25 cellular contexts compared by ENCODE assay signal in genomic region chr4:113272523-113272922, GRCh38.
"Had no signal": no experiment of that assay in that cellular context is flagged by ENCODE, and none has a peak within 500 bp of the region (broad histone marks: within the 10 kb centered on the region; RNA-seq: fewer than 3 reads in every experiment).

No MANE protein-coding gene starts in this region.

- FAIRE-seq: endothelial cell of umbilical vein, islet of Langerhans, pancreas, small intestine had no signal

- H3K36me3 ChIP-seq: esophagus squamous epithelium, lower lobe of right lung, neutrophil, pancreas, right lobe of liver, thyroid gland, vagina had no signal

- H3K27me3 ChIP-seq: esophagus squamous epithelium, heart right ventricle, neutrophil, pancreas, right lobe of liver, thyroid gland, vagina had no signal

- ATAC-seq: heart right ventricle; left ventricle myocardium superior; lower lobe of right lung; natural killer cell; pancreas; stimulated activated naive B cell treated with anti-CD40 and anti-IgM and Interleukin-4, amounts not matched to agents 10 μg/mL and 1 μg/mL and 100 μg/mL, for 72 hours had no signal

- H3K4me3 ChIP-seq: coronary artery, esophagus squamous epithelium, heart right ventricle, lower lobe of right lung, pancreas, right lobe of liver, thyroid gland, vagina had no signal

- DNase-seq: dermis blood vessel endothelial cell; effector memory CD4-positive, alpha-beta T cell; erythroblast; esophagus squamous epithelium; foreskin melanocyte; glutamatergic neuron; heart right ventricle; hippocampal formation; kidney glomerular epithelial cell; left ventricle myocardium superior; lower lobe of right lung; natural killer cell; pancreas; right lobe of liver; small intestine; stimulated activated CD4-positive, alpha-beta T cell treated with anti-CD3 and anti-CD28 coated beads, Interleukin-15, amount 100 ng/mL, for 24 hours; stimulated activated CD4-positive, alpha-beta T cell treated with anti-CD3 and anti-CD28 coated beads, Interleukin-2, amount 100 ng/mL, for 48 hours; stimulated activated naive B cell treated with anti-CD40 and anti-IgM and Interleukin-4, amounts not matched to agents 10 μg/mL and 1 μg/mL and 100 μg/mL, for 72 hours; thyroid gland; trophoblast cell had no signal

- H3K27ac ChIP-seq: coronary artery, esophagus squamous epithelium, heart right ventricle, lower lobe of right lung, neutrophil, pancreas, right lobe of liver, thyroid gland, vagina had no signal

- H3K9me3 ChIP-seq: esophagus squamous epithelium, lower lobe of right lung, neutrophil, pancreas, right lobe of liver, thyroid gland, vagina had no signal

- H3K4me1 ChIP-seq: esophagus squamous epithelium, lower lobe of right lung, pancreas, thyroid gland, vagina had no signal
